In genomic region chr2:180604077-180604476, GRCh38 we compare ENCODE assay signal across 10 cellular contexts.
DNase-seq lines count a peak whose midpoint lies in the region; ATAC-seq, FAIRE-seq and TF ChIP-seq lines count a peak whose summit lies in the region.
"Had no signal": no experiment of that assay in that cellular context is flagged by ENCODE, and none has a peak within 500 bp of the region (broad histone marks: within the 10 kb centered on the region; RNA-seq: fewer than 3 reads in every experiment).

No MANE protein-coding gene starts in this region.

- FAIRE-seq in bronchial epithelial cell (lab: Jason Lieb, UNC): no peak

- no peak overlapping the region for H3K9ac ChIP-seq in Karpas-422 (ENCODE audit: low read length)

- peaks cover 10% of the 10 kb centered on the region for H3K27me3 Mint-ChIP-seq in type B pancreatic cell
- H3K27me3 Mint-ChIP-seq: CD4-positive, CD25-positive, alpha-beta regulatory T cell had no signal

- H3K27ac ChIP-seq in Karpas-422 (ENCODE audit: low read length) (no peak overlapping the region), heart left ventricle (no peak overlapping the region), gastroesophageal sphincter (no peak overlapping the region)

- H3K9me3 Mint-ChIP-seq in type B pancreatic cell: no peaks in the 10 kb centered on the region
- H3K9me3 Mint-ChIP-seq: memory B cell had no signal

- no peak overlapping the region for H3K27ac Mint-ChIP-seq in type B pancreatic cell
- H3K27ac Mint-ChIP-seq: CD4-positive, CD25-positive, alpha-beta regulatory T cell; memory B cell had no signal

- H3K27me3 ChIP-seq in Karpas-422 (ENCODE audit: low read length) (no peaks in the 10 kb centered on the region), bronchial epithelial cell (ENCODE audit: control insufficient read depth, insufficient read depth, low read length) (no peaks in the 10 kb centered on the region), heart left ventricle (no peaks in the 10 kb centered on the region), gastroesophageal sphincter (no peaks in the 10 kb centered on the region)

- no peak overlapping the region for H2AFZ ChIP-seq in Karpas-422 (ENCODE audit: low read length)

- H3K36me3 Mint-ChIP-seq in type B pancreatic cell: no peaks in the 10 kb centered on the region
- H3K36me3 Mint-ChIP-seq: CD4-positive, CD25-positive, alpha-beta regulatory T cell; memory B cell had no signal

- H3K9me2 ChIP-seq in Karpas-422 (replicated peaks; ENCODE audit: insufficient read depth, low read length): no peaks in the 10 kb centered on the region

- no peak overlapping the region for H3K4me3 ChIP-seq in Karpas-422 (ENCODE audit: low read length)
- no peak overlapping the region for H3K4me3 ChIP-seq in bronchial epithelial cell (ENCODE audit: low read depth, low read length)
- H3K4me3 ChIP-seq in heart left ventricle: no peak overlapping the region
- H3K4me3 ChIP-seq in gastroesophageal sphincter: no peak overlapping the region

- H3K4me1 Mint-ChIP-seq in type B pancreatic cell (ENCODE audit: unreplicated experiment): peaks cover 4% of the 10 kb centered on the region
- H3K4me1 Mint-ChIP-seq: CD4-positive, CD25-positive, alpha-beta regulatory T cell had no signal

- TF ChIP-seq CTCF in bronchial epithelial cell (IDR thresholded peaks at IDR 0.05; ENCODE audit: insufficient read depth, low read length, severe bottlenecking) (peak; percentile 41), type B pancreatic cell (conservative IDR thresholded peaks at IDR 0.05) (peak; percentile 55), heart left ventricle (IDR thresholded peaks at IDR 0.05) (peak in 1 of 12 donors; percentile 3), gastroesophageal sphincter (IDR thresholded peaks at IDR 0.05) (no peak)

- peak; percentile 2 for DNase-seq in stimulated activated CD4-positive, alpha-beta T cell treated with anti-CD3 and anti-CD28 coated beads, Interleukin-15, amount 100 ng/mL, for 24 hours
- no peak for DNase-seq in stimulated activated CD4-positive, alpha-beta T cell treated with anti-CD3 and anti-CD28 coated beads, Interleukin-1b, Interleukin-23, amount 100 ng/mL, for 48 hours
- peak; percentile 76 for DNase-seq in Karpas-422
- peak; percentile 46 for DNase-seq in bronchial epithelial cell (ENCODE audit: low read depth)
- DNase-seq in type B pancreatic cell (ENCODE audit: extremely low spot score, unreplicated experiment): no peak
- DNase-seq in Right ventricle myocardium superior: no peak
- DNase-seq in heart left ventricle: no peak

- no peak overlapping the region for H3K4me2 ChIP-seq in Karpas-422 (ENCODE audit: low read depth, low read length, poor library complexity, severe bottlenecking)

- H3K36me3 ChIP-seq in Karpas-422 (ENCODE audit: insufficient read depth, low read length) (no peaks in the 10 kb centered on the region), bronchial epithelial cell (ENCODE audit: control insufficient read depth, insufficient read depth, low read length) (no peaks in the 10 kb centered on the region), heart left ventricle (no peaks in the 10 kb centered on the region), gastroesophageal sphincter (no peaks in the 10 kb centered on the region)

- no peak for TF ChIP-seq POLR2A in heart left ventricle (IDR thresholded peaks at IDR 0.05)
- TF ChIP-seq POLR2A in gastroesophageal sphincter (IDR thresholded peaks at IDR 0.05): no peak

- no peak for TF ChIP-seq EP300 in gastroesophageal sphincter (IDR thresholded peaks at IDR 0.05)

- H3K4me3 Mint-ChIP-seq in type B pancreatic cell: no peak overlapping the region
- H3K4me3 Mint-ChIP-seq: CD4-positive, CD25-positive, alpha-beta regulatory T cell; memory B cell had no signal

- 37 to 41% (median 40%) methylated on average over 4 of the region's 4 CpGs for WGBS in heart left ventricle, 4 donors
- 38 to 63% methylated on average over 2 to 4 of the region's 4 CpGs for WGBS in gastroesophageal sphincter (ENCODE audit: low coverage in 1 of 2), 2 donors

- intact Hi-C loops in Right ventricle myocardium superior (cut with DNase I) (no loop called here), heart left ventricle (cut with DNase I) (no loop called here)

- ATAC-seq in Right ventricle myocardium superior (ENCODE audit: poor library complexity) (no peak), heart left ventricle (no peak), gastroesophageal sphincter (no peak)

- no peaks in the 10 kb centered on the region for H4K20me1 ChIP-seq in Karpas-422 (ENCODE audit: insufficient read depth, low read depth, low read length)

- no peaks in the 10 kb centered on the region for H3K79me2 ChIP-seq in Karpas-422 (ENCODE audit: low read length)

- no peaks in the 10 kb centered on the region for H3K4me1 ChIP-seq in Karpas-422 (ENCODE audit: low read length)
- no peaks in the 10 kb centered on the region for H3K4me1 ChIP-seq in heart left ventricle
- H3K4me1 ChIP-seq in gastroesophageal sphincter: no peaks in the 10 kb centered on the region

- no peaks in the 10 kb centered on the region for H3K9me3 ChIP-seq in Karpas-422 (ENCODE audit: low read length)
- H3K9me3 ChIP-seq in heart left ventricle: no peaks in the 10 kb centered on the region
- H3K9me3 ChIP-seq in gastroesophageal sphincter: no peaks in the 10 kb centered on the region

Comparison
In these comparisons a context has a peak if more than half of its experiments do, and no peak if none do; other contexts are left out.
1. DNase-seq: peak in stimulated activated CD4-positive, alpha-beta T cell treated with anti-CD3 and anti-CD28 coated beads, Interleukin-15, amount 100 ng/mL, for 24 hours (single experiment), Karpas-422 (single experiment) and bronchial epithelial cell (single experiment); none in stimulated activated CD4-positive, alpha-beta T cell treated with anti-CD3 and anti-CD28 coated beads, Interleukin-1b, Interleukin-23, amount 100 ng/mL, for 48 hours (single experiment), type B pancreatic cell (single experiment), Right ventricle myocardium superior (single experiment) and heart left ventricle (0 of 5).
2. CTCF ChIP-seq: peak in bronchial epithelial cell (single experiment) and type B pancreatic cell (single experiment); none in gastroesophageal sphincter (0 of 4).